In the genomic region with DNA sequence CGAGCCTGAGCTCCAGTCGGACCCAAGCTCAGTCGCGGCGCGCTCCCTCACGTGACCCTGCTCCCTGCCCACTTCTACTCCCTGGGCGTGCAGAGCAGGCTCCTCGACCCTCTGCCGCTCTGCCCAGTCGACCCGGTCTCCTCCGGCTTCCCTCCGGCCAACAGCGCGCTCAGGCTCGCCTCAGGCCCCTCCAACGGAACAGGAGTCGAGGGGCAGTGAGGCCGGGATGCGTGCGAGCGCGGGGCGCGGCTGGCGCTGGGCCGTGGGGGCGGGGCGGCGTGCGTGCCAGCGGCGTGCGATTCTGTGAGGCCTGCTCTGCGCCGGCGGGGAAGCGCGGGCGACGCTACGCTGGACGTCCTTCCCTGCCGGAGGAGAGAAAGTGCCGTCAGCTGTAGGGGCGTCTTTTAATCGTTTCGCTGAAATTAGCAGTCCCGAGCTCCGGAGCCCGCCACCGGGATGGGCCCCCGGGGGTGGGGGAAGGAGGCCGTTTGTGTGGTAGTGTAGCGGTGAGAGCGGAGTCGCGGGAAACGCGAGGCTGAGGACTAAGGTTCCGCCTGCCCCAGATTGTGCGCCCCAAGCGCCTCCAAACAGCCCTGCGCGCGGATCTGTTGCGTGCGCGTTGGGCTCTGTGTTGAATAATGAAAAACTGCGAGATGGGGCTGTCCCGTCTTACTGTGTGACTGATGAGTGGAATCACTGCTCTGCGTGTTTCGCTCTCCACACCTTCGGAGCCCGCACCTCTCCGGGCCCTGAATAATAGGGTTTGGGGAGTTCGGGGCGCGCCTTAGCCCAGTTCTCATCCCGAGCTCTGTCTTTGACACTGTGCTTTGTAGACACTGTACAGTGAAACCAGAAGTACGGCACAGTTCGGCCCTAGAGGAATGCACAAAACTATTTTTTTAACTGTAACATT, we compare ENCODE assay signal across 1 cellular context.
TF ChIP-seq lines count a peak whose summit lies in the region.

Gene ACBD6, minus strand, starts transcription at position 217 of the 913 bp plus-strand sequence. CDS start 311 bp downstream, outside the sequence.

TF ChIP-seq in HepG2, 621 proteins besides CTCF, POLR2A, EP300 and RAD21 (continued from another document and continues in another):
- TF ChIP-seq ZNF160 (CRISPR knock-in tag; IDR thresholded peaks at IDR 0.05): no peak
- peak; percentile 77 for TF ChIP-seq TFDP2 (CRISPR knock-in tag; IDR thresholded peaks at IDR 0.05)
- no peak for TF ChIP-seq SMARCC2 (IDR thresholded peaks at IDR 0.05)
- TF ChIP-seq SKI (IDR thresholded peaks at IDR 0.05; ENCODE audit: partially characterized antibody): no peak
- TF ChIP-seq, protein P1, sequence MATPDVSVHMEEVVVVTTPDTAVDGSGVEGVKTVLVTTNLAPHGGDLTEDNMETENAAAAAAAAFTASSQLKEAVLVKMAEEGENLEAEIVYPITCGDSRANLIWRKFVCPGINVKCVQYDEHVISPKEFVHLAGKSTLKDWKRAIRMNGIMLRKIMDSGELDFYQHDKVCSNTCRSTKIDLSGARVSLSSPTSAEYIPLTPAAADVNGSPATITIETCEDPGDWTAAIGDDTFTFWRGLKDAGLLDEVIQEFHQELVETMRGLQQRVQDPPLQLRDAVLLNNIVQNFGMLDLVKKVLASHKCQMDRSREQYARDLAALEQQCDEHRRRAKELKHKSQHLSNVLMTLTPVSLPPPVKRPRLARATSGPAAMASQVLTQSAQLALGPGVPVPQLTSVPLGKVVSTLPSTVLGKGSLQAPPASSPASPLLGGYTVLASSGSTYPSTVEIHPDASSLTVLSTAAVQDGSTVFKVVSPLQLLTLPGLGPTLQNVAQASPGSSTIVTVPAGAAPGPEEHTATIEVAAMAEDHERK (CRISPR knock-in tag; IDR thresholded peaks at IDR 0.05; ENCODE audit: low read depth): peak; percentile 61; the same call in 1 of the 2 replicates
- TF ChIP-seq ZNF33B (CRISPR knock-in tag; IDR thresholded peaks at IDR 0.05): no peak; the same call in 1 of the 2 replicates
- TF ChIP-seq ZFP1 (CRISPR knock-in tag; IDR thresholded peaks at IDR 0.05): 0 out of 2 replicates have a peak, but pooled peaks have one; percentile 6
- TF ChIP-seq, protein P2, sequence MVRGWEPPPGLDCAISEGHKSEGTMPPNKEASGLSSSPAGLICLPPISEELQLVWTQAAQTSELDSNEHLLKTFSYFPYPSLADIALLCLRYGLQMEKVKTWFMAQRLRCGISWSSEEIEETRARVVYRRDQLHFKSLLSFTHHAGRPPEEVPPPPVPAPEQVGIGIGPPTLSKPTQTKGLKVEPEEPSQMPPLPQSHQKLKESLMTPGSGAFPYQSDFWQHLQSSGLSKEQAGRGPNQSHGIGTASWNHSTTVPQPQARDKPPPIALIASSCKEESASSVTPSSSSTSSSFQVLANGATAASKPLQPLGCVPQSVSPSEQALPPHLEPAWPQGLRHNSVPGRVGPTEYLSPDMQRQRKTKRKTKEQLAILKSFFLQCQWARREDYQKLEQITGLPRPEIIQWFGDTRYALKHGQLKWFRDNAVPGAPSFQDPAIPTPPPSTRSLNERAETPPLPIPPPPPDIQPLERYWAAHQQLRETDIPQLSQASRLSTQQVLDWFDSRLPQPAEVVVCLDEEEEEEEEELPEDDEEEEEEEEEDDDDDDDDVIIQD (CRISPR knock-in tag; IDR thresholded peaks at IDR 0.05; ENCODE audit: low read depth): no peak
- TF ChIP-seq ZNF230 (CRISPR knock-in tag; IDR thresholded peaks at IDR 0.05): peak; percentile 90; the same call in 1 of the 2 replicates
- peak; percentile 33; the same call in 1 of the 2 replicates for TF ChIP-seq ZKSCAN5 (CRISPR knock-in tag; IDR thresholded peaks at IDR 0.05)
- peak; percentile 92 for TF ChIP-seq ZNF746 (CRISPR knock-in tag; IDR thresholded peaks at IDR 0.05)
- no peak for TF ChIP-seq SP1 (IDR thresholded peaks at IDR 0.05)
- TF ChIP-seq SP1 (CRISPR knock-in tag; IDR thresholded peaks at IDR 0.05): peak; percentile 39; the same call in 1 of the 2 replicates
- TF ChIP-seq ZNF567 (CRISPR knock-in tag; IDR thresholded peaks at IDR 0.05; ENCODE audit: borderline replicate concordance): no peak; the same call in 1 of the 2 replicates
- TF ChIP-seq NCOA5 (CRISPR knock-in tag; IDR thresholded peaks at IDR 0.05): no peak
- peak; percentile 65 for TF ChIP-seq MAZ (IDR thresholded peaks at IDR 0.05; ENCODE audit: borderline replicate concordance, low read depth, low read length)
- TF ChIP-seq MAZ (CRISPR knock-in tag; IDR thresholded peaks at IDR 0.05; ENCODE audit: low read depth): peak; percentile 96
- TF ChIP-seq ZFP82 (CRISPR knock-in tag; IDR thresholded peaks at IDR 0.05; ENCODE audit: borderline replicate concordance): peak; percentile 81; the same call in 1 of the 2 replicates
- TF ChIP-seq IKZF1 (IDR thresholded peaks at IDR 0.05): no peak
- peak; percentile 71; the same call in 1 of the 2 replicates for TF ChIP-seq ZNF605 (CRISPR knock-in tag; IDR thresholded peaks at IDR 0.05)
- peak; percentile 98 for TF ChIP-seq SALL2 (CRISPR knock-in tag; IDR thresholded peaks at IDR 0.05)
- TF ChIP-seq SOX13 (IDR thresholded peaks at IDR 0.05): peak; percentile 17; the same call in 1 of the 2 replicates
- TF ChIP-seq SOX13 (CRISPR knock-in tag; conservative IDR thresholded peaks at IDR 0.05 in 1 of 2, IDR thresholded peaks at IDR 0.05 in 1 of 2): peak in 1 of 2 experiments; percentile 45; a peak in 1 of 4 replicates
- TF ChIP-seq, protein P3, sequence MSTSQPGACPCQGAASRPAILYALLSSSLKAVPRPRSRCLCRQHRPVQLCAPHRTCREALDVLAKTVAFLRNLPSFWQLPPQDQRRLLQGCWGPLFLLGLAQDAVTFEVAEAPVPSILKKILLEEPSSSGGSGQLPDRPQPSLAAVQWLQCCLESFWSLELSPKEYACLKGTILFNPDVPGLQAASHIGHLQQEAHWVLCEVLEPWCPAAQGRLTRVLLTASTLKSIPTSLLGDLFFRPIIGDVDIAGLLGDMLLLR (CRISPR knock-in tag; IDR thresholded peaks at IDR 0.05): peak; percentile 95
- TF ChIP-seq ZNF607 (CRISPR knock-in tag; IDR thresholded peaks at IDR 0.05; ENCODE audit: borderline replicate concordance): peak; percentile 98
- TF ChIP-seq, protein P4, sequence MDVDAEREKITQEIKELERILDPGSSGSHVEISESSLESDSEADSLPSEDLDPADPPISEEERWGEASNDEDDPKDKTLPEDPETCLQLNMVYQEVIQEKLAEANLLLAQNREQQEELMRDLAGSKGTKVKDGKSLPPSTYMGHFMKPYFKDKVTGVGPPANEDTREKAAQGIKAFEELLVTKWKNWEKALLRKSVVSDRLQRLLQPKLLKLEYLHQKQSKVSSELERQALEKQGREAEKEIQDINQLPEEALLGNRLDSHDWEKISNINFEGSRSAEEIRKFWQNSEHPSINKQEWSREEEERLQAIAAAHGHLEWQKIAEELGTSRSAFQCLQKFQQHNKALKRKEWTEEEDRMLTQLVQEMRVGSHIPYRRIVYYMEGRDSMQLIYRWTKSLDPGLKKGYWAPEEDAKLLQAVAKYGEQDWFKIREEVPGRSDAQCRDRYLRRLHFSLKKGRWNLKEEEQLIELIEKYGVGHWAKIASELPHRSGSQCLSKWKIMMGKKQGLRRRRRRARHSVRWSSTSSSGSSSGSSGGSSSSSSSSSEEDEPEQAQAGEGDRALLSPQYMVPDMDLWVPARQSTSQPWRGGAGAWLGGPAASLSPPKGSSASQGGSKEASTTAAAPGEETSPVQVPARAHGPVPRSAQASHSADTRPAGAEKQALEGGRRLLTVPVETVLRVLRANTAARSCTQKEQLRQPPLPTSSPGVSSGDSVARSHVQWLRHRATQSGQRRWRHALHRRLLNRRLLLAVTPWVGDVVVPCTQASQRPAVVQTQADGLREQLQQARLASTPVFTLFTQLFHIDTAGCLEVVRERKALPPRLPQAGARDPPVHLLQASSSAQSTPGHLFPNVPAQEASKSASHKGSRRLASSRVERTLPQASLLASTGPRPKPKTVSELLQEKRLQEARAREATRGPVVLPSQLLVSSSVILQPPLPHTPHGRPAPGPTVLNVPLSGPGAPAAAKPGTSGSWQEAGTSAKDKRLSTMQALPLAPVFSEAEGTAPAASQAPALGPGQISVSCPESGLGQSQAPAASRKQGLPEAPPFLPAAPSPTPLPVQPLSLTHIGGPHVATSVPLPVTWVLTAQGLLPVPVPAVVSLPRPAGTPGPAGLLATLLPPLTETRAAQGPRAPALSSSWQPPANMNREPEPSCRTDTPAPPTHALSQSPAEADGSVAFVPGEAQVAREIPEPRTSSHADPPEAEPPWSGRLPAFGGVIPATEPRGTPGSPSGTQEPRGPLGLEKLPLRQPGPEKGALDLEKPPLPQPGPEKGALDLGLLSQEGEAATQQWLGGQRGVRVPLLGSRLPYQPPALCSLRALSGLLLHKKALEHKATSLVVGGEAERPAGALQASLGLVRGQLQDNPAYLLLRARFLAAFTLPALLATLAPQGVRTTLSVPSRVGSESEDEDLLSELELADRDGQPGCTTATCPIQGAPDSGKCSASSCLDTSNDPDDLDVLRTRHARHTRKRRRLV (CRISPR knock-in tag; IDR thresholded peaks at IDR 0.05): no peak
- peak; percentile 74; the same call in 1 of the 2 replicates for TF ChIP-seq HDAC2 (CRISPR knock-in tag; IDR thresholded peaks at IDR 0.05)
- TF ChIP-seq ZNF512B (CRISPR knock-in tag; IDR thresholded peaks at IDR 0.05; ENCODE audit: borderline replicate concordance): 0 out of 2 replicates have a peak, but pooled peaks have one; percentile 52
- TF ChIP-seq CBFB (CRISPR knock-in tag; IDR thresholded peaks at IDR 0.05): peak; percentile 52
- peak; percentile 70 for TF ChIP-seq ISL2 (CRISPR knock-in tag; IDR thresholded peaks at IDR 0.05)
- peak; percentile 98 for TF ChIP-seq PHF8 (CRISPR knock-in tag; IDR thresholded peaks at IDR 0.05)
- no peak for TF ChIP-seq SSRP1 (CRISPR knock-in tag; IDR thresholded peaks at IDR 0.05)
- no peak for TF ChIP-seq NCOA1 (CRISPR knock-in tag; IDR thresholded peaks at IDR 0.05)
- TF ChIP-seq RAD51 (IDR thresholded peaks at IDR 0.05; ENCODE audit: borderline replicate concordance): peak; percentile 44; the same call in 1 of the 2 replicates
- no peak; the same call in 1 of the 2 replicates for TF ChIP-seq RCOR2 (CRISPR knock-in tag; IDR thresholded peaks at IDR 0.05)
- peak; percentile 87 for TF ChIP-seq IKZF4 (CRISPR knock-in tag; IDR thresholded peaks at IDR 0.05; ENCODE audit: borderline replicate concordance, low read depth, not compliant biosample characterization)
- TF ChIP-seq, protein P5, sequence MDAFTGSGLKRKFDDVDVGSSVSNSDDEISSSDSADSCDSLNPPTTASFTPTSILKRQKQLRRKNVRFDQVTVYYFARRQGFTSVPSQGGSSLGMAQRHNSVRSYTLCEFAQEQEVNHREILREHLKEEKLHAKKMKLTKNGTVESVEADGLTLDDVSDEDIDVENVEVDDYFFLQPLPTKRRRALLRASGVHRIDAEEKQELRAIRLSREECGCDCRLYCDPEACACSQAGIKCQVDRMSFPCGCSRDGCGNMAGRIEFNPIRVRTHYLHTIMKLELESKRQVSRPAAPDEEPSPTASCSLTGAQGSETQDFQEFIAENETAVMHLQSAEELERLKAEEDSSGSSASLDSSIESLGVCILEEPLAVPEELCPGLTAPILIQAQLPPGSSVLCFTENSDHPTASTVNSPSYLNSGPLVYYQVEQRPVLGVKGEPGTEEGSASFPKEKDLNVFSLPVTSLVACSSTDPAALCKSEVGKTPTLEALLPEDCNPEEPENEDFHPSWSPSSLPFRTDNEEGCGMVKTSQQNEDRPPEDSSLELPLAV (CRISPR knock-in tag; conservative IDR thresholded peaks at IDR 0.05; ENCODE audit: low read depth): peak; percentile 92
- TF ChIP-seq, protein P6, sequence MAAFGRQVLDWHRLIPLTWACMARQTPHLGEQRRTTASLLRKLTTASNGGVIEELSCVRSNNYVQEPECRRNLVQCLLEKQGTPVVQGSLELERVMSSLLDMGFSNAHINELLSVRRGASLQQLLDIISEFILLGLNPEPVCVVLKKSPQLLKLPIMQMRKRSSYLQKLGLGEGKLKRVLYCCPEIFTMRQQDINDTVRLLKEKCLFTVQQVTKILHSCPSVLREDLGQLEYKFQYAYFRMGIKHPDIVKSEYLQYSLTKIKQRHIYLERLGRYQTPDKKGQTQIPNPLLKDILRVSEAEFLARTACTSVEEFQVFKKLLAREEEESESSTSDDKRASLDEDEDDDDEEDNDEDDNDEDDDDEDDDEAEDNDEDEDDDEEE (CRISPR knock-in tag; IDR thresholded peaks at IDR 0.05): peak; percentile 88
- TF ChIP-seq ZNF12 (CRISPR knock-in tag; IDR thresholded peaks at IDR 0.05): 0 out of 2 replicates have a peak, but pooled peaks have one; percentile 39
- TF ChIP-seq KLF12 (CRISPR knock-in tag; IDR thresholded peaks at IDR 0.05; ENCODE audit: borderline replicate concordance): peak; percentile 84
- TF ChIP-seq, protein P7, sequence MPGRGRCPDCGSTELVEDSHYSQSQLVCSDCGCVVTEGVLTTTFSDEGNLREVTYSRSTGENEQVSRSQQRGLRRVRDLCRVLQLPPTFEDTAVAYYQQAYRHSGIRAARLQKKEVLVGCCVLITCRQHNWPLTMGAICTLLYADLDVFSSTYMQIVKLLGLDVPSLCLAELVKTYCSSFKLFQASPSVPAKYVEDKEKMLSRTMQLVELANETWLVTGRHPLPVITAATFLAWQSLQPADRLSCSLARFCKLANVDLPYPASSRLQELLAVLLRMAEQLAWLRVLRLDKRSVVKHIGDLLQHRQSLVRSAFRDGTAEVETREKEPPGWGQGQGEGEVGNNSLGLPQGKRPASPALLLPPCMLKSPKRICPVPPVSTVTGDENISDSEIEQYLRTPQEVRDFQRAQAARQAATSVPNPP (CRISPR knock-in tag; IDR thresholded peaks at IDR 0.05): peak; percentile 98; the same call in 1 of the 2 replicates
- no peak for TF ChIP-seq ZNF652 (CRISPR knock-in tag; IDR thresholded peaks at IDR 0.05; ENCODE audit: borderline replicate concordance, low read depth)
